19 cellular contexts compared by ENCODE assay signal in genomic region chr3:122239112-122239511, GRCh38. TPM values are rescaled to one million over a fixed set of nuclear protein-coding genes. Genes with fewer than 3 reads are reported as not detected.
DNase-seq lines count a peak whose midpoint lies in the region; ATAC-seq, FAIRE-seq and TF ChIP-seq lines count a peak whose summit lies in the region.
"Had no signal": no experiment of that assay in that cellular context is flagged by ENCODE, and none has a peak within 500 bp of the region (broad histone marks: within the 10 kb centered on the region; RNA-seq: fewer than 3 reads in every experiment).

No MANE protein-coding gene starts in this region.

- DNase-seq in HepG2 (ENCODE audit: low spot score) (no peak), right lobe of liver (no peak), WTC11 (ENCODE audit: low spot score) (no peak), mesendoderm (peak; percentile 15), cerebellar cortex (ENCODE audit: low spot score) (no peak), ascending aorta (ENCODE audit: low spot score in 2 of 2) (no peak)
- DNase-seq in central memory CD4-positive, alpha-beta T cell: no peak
- DNase-seq: 8988T; AML-193; Caco-2; CD8-positive, alpha-beta memory T cell; DMS53; GF-D8; GM23248 had no signal

- 0% methylated on average over 1 of the region's 2 CpGs for WGBS in HepG2 (ENCODE audit: low lambda C conversion rate)
- WGBS in right lobe of liver (ENCODE audit: insufficient coverage, low coverage, low lambda C conversion rate, missing lambda C conversion rate): 17% methylated on average over 1 of the region's 2 CpGs
- no CpG with 5 or more reads among the region's 2 CpGs for WGBS in mesendoderm (ENCODE audit: extremely low coverage, insufficient coverage, low lambda C conversion rate)

- H4K5ac ChIP-seq in mesendoderm (ENCODE audit: low read length): no peak overlapping the region

- in situ Hi-C loops in HepG2 (cut with HindIII; ENCODE audit: extremely low pct_ligation_motif_present, low pct_unique_long_range_greater_than_20kb): no loop called here

- H3K27ac ChIP-seq in HepG2 (ENCODE audit: extremely low read length, insufficient read depth, low read length) (no peak overlapping the region), right lobe of liver (no peak overlapping the region), mesendoderm (ENCODE audit: low read depth, low read length) (no peak overlapping the region), ascending aorta (no peak overlapping the region)
- H3K27ac ChIP-seq: BLaER1, GM23248 had no signal

- H2BK120ac ChIP-seq in mesendoderm (ENCODE audit: low read depth, low read length): no peak overlapping the region

- no TSS peak for BruUV-seq in HepG2 (replicated peaks; lab: Mats Ljungman, UMichigan)

- H4K8ac ChIP-seq in mesendoderm (ENCODE audit: low read depth, low read length): no peak overlapping the region

- H3K9me3 Mint-ChIP-seq in WTC11: no peaks in the 10 kb centered on the region
- H3K9me3 Mint-ChIP-seq: CD8-positive, alpha-beta memory T cell had no signal

- TF ChIP-seq RAD21 in HepG2 (CRISPR knock-in tag; IDR thresholded peaks at IDR 0.05): no peak

- H3K4me1 ChIP-seq in HepG2 (ENCODE audit: insufficient read depth, low read length) (no peaks in the 10 kb centered on the region), right lobe of liver (no peaks in the 10 kb centered on the region), mesendoderm (ENCODE audit: control insufficient read depth, low read depth, low read length) (no peaks in the 10 kb centered on the region), ascending aorta (no peaks in the 10 kb centered on the region)
- H3K4me1 ChIP-seq: BLaER1, Caco-2, HAP-1 had no signal

- H3K79me2 ChIP-seq in HepG2 (ENCODE audit: insufficient read depth, low read length): no peaks in the 10 kb centered on the region
- H3K79me2 ChIP-seq in mesendoderm (ENCODE audit: control insufficient read depth, insufficient read depth, low read length): no peaks in the 10 kb centered on the region

- peak; percentile 69 for ATAC-seq in HepG2
- no peak for ATAC-seq in right lobe of liver
- ATAC-seq in WTC11: peak; percentile 58
- ATAC-seq: K562 had no signal

- H3K4ac ChIP-seq in mesendoderm (ENCODE audit: low read depth, low read length): no peak overlapping the region

- no peak overlapping the region for H2BK5ac ChIP-seq in mesendoderm (ENCODE audit: low read length)

- H3K9me3 ChIP-seq in HepG2 (ENCODE audit: low read length): no peaks in the 10 kb centered on the region
- no peaks in the 10 kb centered on the region for H3K9me3 ChIP-seq in right lobe of liver
- no peaks in the 10 kb centered on the region for H3K9me3 ChIP-seq in ascending aorta
- H3K9me3 ChIP-seq: BLaER1, Caco-2, HAP-1 had no signal

- CTCF ChIA-PET in HepG2 (lab: Yijun Ruan, JAX; ENCODE audit: low intra/inter-chr PET ratio, low total read pairs) (no interaction called here), WTC11 (lab: Charles Lee) (interaction anchor here (1.0 to 1.6 kb wide), 4 partner anchors 9 to 154 kb away, joined by 3 to 5 read pairs (median 3); no protein-coding TSS in a partner anchor)

- TF ChIP-seq POLR2A in HepG2 (IDR thresholded peaks at IDR 0.05; ENCODE audit: insufficient read depth in 1 of 2, low read depth in 2 of 2, low read length in 2 of 2) (no peak), right lobe of liver (IDR thresholded peaks at IDR 0.05) (no peak)

- TF ChIP-seq CTCF in HepG2 (CRISPR knock-in tag; IDR thresholded peaks at IDR 0.05): peak; percentile 27; the same call in 1 of the 2 replicates
- TF ChIP-seq CTCF in right lobe of liver (IDR thresholded peaks at IDR 0.05): no peak
- no peak for TF ChIP-seq CTCF in WTC11 (IDR thresholded peaks at IDR 0.05)
- TF ChIP-seq CTCF in ascending aorta (IDR thresholded peaks at IDR 0.05): no peak

- H3K4me3 Mint-ChIP-seq in WTC11: no peak overlapping the region
- H3K4me3 Mint-ChIP-seq: CD8-positive, alpha-beta memory T cell had no signal

- H3K36me3 Mint-ChIP-seq in WTC11: no peaks in the 10 kb centered on the region
- H3K36me3 Mint-ChIP-seq: CD8-positive, alpha-beta memory T cell had no signal

- H3K56ac ChIP-seq in mesendoderm (ENCODE audit: low read length): no peak overlapping the region

- no peak overlapping the region for H2AFZ ChIP-seq in HepG2 (ENCODE audit: low read length)
- H2AFZ ChIP-seq: GM23248 had no signal

- H3K23ac ChIP-seq in mesendoderm (ENCODE audit: low read length): no peak overlapping the region

- H2AK5ac ChIP-seq in mesendoderm (ENCODE audit: low read length): no peak overlapping the region

- intact Hi-C loops in HepG2 (cut with micrococcal nuclease; ENCODE audit: unreplicated experiment) (no loop called here), right lobe of liver (cut with DNase I) (no loop called here), ascending aorta (cut with DNase I) (no loop called here)

- no peaks in the 10 kb centered on the region for H3K79me1 ChIP-seq in mesendoderm (ENCODE audit: low read length)

- H2BK15ac ChIP-seq in mesendoderm (replicated peaks; ENCODE audit: low read depth): no peak overlapping the region

- no peaks in the 10 kb centered on the region for H4K20me1 ChIP-seq in HepG2 (ENCODE audit: insufficient read depth, low read length)
- H4K20me1 ChIP-seq: BLaER1 had no signal

- H3K4me2 ChIP-seq in HepG2 (ENCODE audit: low read depth, low read length) (no peak overlapping the region), mesendoderm (ENCODE audit: low read length) (no peak overlapping the region)
- H3K4me2 ChIP-seq: BLaER1 had no signal

- TF ChIP-seq EP300 in HepG2 (IDR thresholded peaks at IDR 0.05; ENCODE audit: low read depth in 2 of 2, low read length in 2 of 2): no peak
- TF ChIP-seq EP300 in HepG2 (CRISPR knock-in tag; IDR thresholded peaks at IDR 0.05; ENCODE audit: borderline replicate concordance): no peak

- no peak overlapping the region for H3K4me3 ChIP-seq in HepG2 (replicated peaks in 1 of 3; ENCODE audit: insufficient read depth in 1 of 3, low read depth in 2 of 3, low read length in 3 of 3)
- H3K4me3 ChIP-seq in right lobe of liver: no peak overlapping the region
- H3K4me3 ChIP-seq in mesendoderm (ENCODE audit: low read length): no peak overlapping the region
- H3K4me3 ChIP-seq in ascending aorta: no peak overlapping the region
- H3K4me3 ChIP-seq: BLaER1, GM23248, HAP-1, K562 had no signal

- peaks cover 3% of the 10 kb centered on the region for H3K27me3 Mint-ChIP-seq in WTC11 (ENCODE audit: low read depth)

- no peak for FAIRE-seq in HepG2 (lab: Jason Lieb, UNC)
- FAIRE-seq: GM18507, HTR-8/SVneo, K562 had no signal

- H3K18ac ChIP-seq in mesendoderm (ENCODE audit: low read length): no peak overlapping the region

- no peak overlapping the region for H3K9ac ChIP-seq in HepG2 (ENCODE audit: insufficient read depth, low read depth, low read length)
- no peak overlapping the region for H3K9ac ChIP-seq in mesendoderm (ENCODE audit: low read length)
- H3K9ac ChIP-seq: BLaER1, GM23248 had no signal

- H3K36me3 ChIP-seq in HepG2 (replicated peaks in 1 of 2; ENCODE audit: control insufficient read depth in 1 of 2, insufficient read depth in 2 of 2, low read length in 2 of 2) (no peaks in the 10 kb centered on the region), right lobe of liver (no peaks in the 10 kb centered on the region), mesendoderm (ENCODE audit: control insufficient read depth, insufficient read depth, low read length) (no peaks in the 10 kb centered on the region), ascending aorta (no peaks in the 10 kb centered on the region)
- H3K36me3 ChIP-seq: BLaER1, HAP-1 had no signal

- H3K4me1 Mint-ChIP-seq in WTC11: no peaks in the 10 kb centered on the region
- H3K4me1 Mint-ChIP-seq: CD8-positive, alpha-beta memory T cell had no signal

- no peak overlapping the region for H3K27ac Mint-ChIP-seq in WTC11
- H3K27ac Mint-ChIP-seq: CD8-positive, alpha-beta memory T cell had no signal

- H3K27me3 ChIP-seq in HepG2 (ENCODE audit: control insufficient read depth in 1 of 2, insufficient read depth in 2 of 2, low read length in 2 of 2) (peaks cover 0 to 13% of the 10 kb centered on the region in 2 experiments; a peak in 1 of 5 replicates), right lobe of liver (no peaks in the 10 kb centered on the region), mesendoderm (ENCODE audit: insufficient read depth, low read length, poor library complexity) (no peaks in the 10 kb centered on the region), ascending aorta (no peaks in the 10 kb centered on the region)
- H3K27me3 ChIP-seq: BLaER1 had no signal

- POLR2A ChIA-PET in HepG2 (lab: Yijun Ruan, JAX) (no interaction called here), WTC11 (lab: Charles Lee) (no interaction called here)

TF ChIP-seq in HepG2, 621 proteins besides CTCF, POLR2A, EP300 and RAD21 (continues in another document):
- no peak for TF ChIP-seq NFE2 (CRISPR knock-in tag; IDR thresholded peaks at IDR 0.05)
- TF ChIP-seq AKAP8 (CRISPR knock-in tag; IDR thresholded peaks at IDR 0.05): no peak

RNA-seq across cellular contexts. Expression of gene CASR, which starts 55.6 kb away (rescaled TPM):
- total RNA-seq in HepG2 (2016; rRNA removed; fragmentation: Illumina TruSeq; extraction: Trizol): not detected in 2 replicates
- not detected in 2 replicates for total RNA-seq in HepG2 (2016; cell fraction: cytosol; rRNA removed; fragmentation: Illumina TruSeq; extraction: Trizol; ENCODE audit: low read depth)
- not detected in 2 replicates for total RNA-seq in HepG2 (2016; cell fraction: insoluble cytoplasmic fraction; rRNA removed; fragmentation: Illumina TruSeq; extraction: Trizol)
- total RNA-seq in HepG2 (2016; cell fraction: membrane; rRNA removed; fragmentation: Illumina TruSeq; extraction: Trizol): not detected in 2 replicates
- total RNA-seq in HepG2 (2016; cell fraction: nucleus; rRNA removed; fragmentation: Illumina TruSeq; extraction: Trizol): 0.03 TPM in 1 of 2 replicates, not detected in the other
- polyA plus RNA-seq in HepG2 (2011; rRNA removed): not detected in 2 replicates
- not detected in 2 replicates for polyA plus RNA-seq in HepG2 (2011; cell fraction: cytosol; rRNA removed)
- not detected in 2 replicates for polyA plus RNA-seq in HepG2 (2011; cell fraction: nucleus; rRNA removed)
- not detected in 2 replicates for polyA plus RNA-seq in HepG2 (2012)
- not detected in 2 replicates for polyA plus RNA-seq in HepG2 (2016; cell fraction: cytosol; fragmentation: Illumina TruSeq; extraction: Trizol; ENCODE audit: low read depth)
- not detected in 2 replicates for polyA plus RNA-seq in HepG2 (2016; cell fraction: insoluble cytoplasmic fraction; fragmentation: Illumina TruSeq; extraction: Trizol; ENCODE audit: low read depth)
- polyA plus RNA-seq in HepG2 (2016; cell fraction: membrane; fragmentation: Illumina TruSeq; extraction: Trizol; ENCODE audit: low read depth): not detected in 2 replicates
- not detected in 2 replicates for polyA plus RNA-seq in HepG2 (2016; cell fraction: nucleus; fragmentation: Illumina TruSeq; extraction: Trizol; ENCODE audit: insufficient read depth, low read depth)
- 0.02 TPM in 1 of 2 replicates, not detected in the other for polyA minus RNA-seq in HepG2 (2011; rRNA and poly(A)+ RNA removed; ENCODE audit: low replicate concordance)
- not detected in 2 replicates for polyA minus RNA-seq in HepG2 (2011; cell fraction: cytosol; rRNA and poly(A)+ RNA removed)
- under 0.01 and 0.13 TPM in 2 replicates for polyA minus RNA-seq in HepG2 (2011; cell fraction: nucleus; rRNA and poly(A)+ RNA removed)
- under 1 TPM in 5 of 6 experiments, not detected in 1; 0.06 to 0.16 (median 0.13) TPM for total RNA-seq in right lobe of liver
- total RNA-seq in WTC11 (2021): 0.16 to 0.24 TPM (median 0.21 TPM) in 3 replicates
- polyA plus RNA-seq in mesendoderm (2013, experiment 1 of 2): 0.03 TPM
- polyA plus RNA-seq in mesendoderm (2013, experiment 2 of 2): 0.10 TPM
- not detected for total RNA-seq in ascending aorta
- total RNA-seq: Caco-2; CD8-positive, alpha-beta memory T cell; GM23248; K562 had no signal
- polyA plus RNA-seq: CD8-positive, alpha-beta memory T cell; GM23248; K562 had no signal

Comparison
In these comparisons a context has a peak if more than half of its experiments do, and no peak if none do; other contexts are left out.
1. ATAC-seq: peak in HepG2 (single experiment) and WTC11 (single experiment); none in right lobe of liver (0 of 4).
2. Of the 50 proteins assayed by ChIP-seq in both HepG2 and WTC11: peak only in HepG2: CTCF; only in WTC11: none; in both: none; in neither: 49.